ENCODE assay signal across 16 cellular contexts in genomic region chr4:169283114-169283509, GRCh38. TPM values are rescaled to one million over a fixed set of nuclear protein-coding genes. Genes with fewer than 3 reads are reported as not detected.
DNase-seq lines count a peak whose midpoint lies in the region; ATAC-seq and TF ChIP-seq lines count a peak whose summit lies in the region.
"Had no signal": no experiment of that assay in that cellular context is flagged by ENCODE, and none has a peak within 500 bp of the region (broad histone marks: within the 10 kb centered on the region; RNA-seq: fewer than 3 reads in every experiment).

No MANE protein-coding gene starts in this region.

- CTCF ChIA-PET in naive thymus-derived CD4-positive, alpha-beta T cell (lab: Charles Lee), result no interaction called here

- 78% methylated on average over 4 of the region's 4 CpGs for WGBS in mesenchymal stem cell

- no peak overlapping the region for H3K4ac ChIP-seq in mesenchymal stem cell (ENCODE audit: low read depth in 1 of 2, low read length in 2 of 2)

- H2BK12ac ChIP-seq in mesenchymal stem cell (ENCODE audit: low read length in 2 of 2), result no peak overlapping the region

- no peak overlapping the region for H4K91ac ChIP-seq in mesenchymal stem cell (ENCODE audit: low read length)

- H3K4me1 ChIP-seq in mesenchymal stem cell (ENCODE audit: control insufficient read depth, insufficient read depth, low read depth, low read length), result no peaks in the 10 kb centered on the region
- H3K4me1 ChIP-seq in naive thymus-derived CD4-positive, alpha-beta T cell (ENCODE audit: control insufficient read depth in 2 of 2, insufficient read depth in 2 of 2, low read length in 2 of 2), result no peaks in the 10 kb centered on the region

- H3K4me3 ChIP-seq in cardiac fibroblast (replicated peaks in 1 of 2; ENCODE audit: low read depth in 2 of 2, low read length in 2 of 2), result no peak overlapping the region
- peak overlapping the region in 1 of 2 experiments; percentile 56 for H3K4me3 ChIP-seq in mesenchymal stem cell (ENCODE audit: insufficient read depth in 1 of 2, low read depth in 1 of 2, low read length in 2 of 2)
- H3K4me3 ChIP-seq in naive thymus-derived CD4-positive, alpha-beta T cell (ENCODE audit: low read length), result no peak overlapping the region
- H3K4me3 ChIP-seq: esophagus squamous epithelium had no signal

- H3K4me2 ChIP-seq in mesenchymal stem cell (ENCODE audit: low read length, poor library complexity, severe bottlenecking), result no peak overlapping the region

- no peaks in the 10 kb centered on the region for H3K36me3 ChIP-seq in mesenchymal stem cell (ENCODE audit: control insufficient read depth in 1 of 2, insufficient read depth in 2 of 2, low read depth in 1 of 2, low read length in 2 of 2)
- no peaks in the 10 kb centered on the region for H3K36me3 ChIP-seq in naive thymus-derived CD4-positive, alpha-beta T cell (ENCODE audit: control insufficient read depth in 2 of 3, insufficient read depth in 3 of 3, low read length in 3 of 3)
- H3K36me3 ChIP-seq: esophagus squamous epithelium had no signal

- H3K9me3 ChIP-seq in mesenchymal stem cell (ENCODE audit: control insufficient read depth, low read length), result no peaks in the 10 kb centered on the region
- H3K9me3 ChIP-seq in naive thymus-derived CD4-positive, alpha-beta T cell (ENCODE audit: control insufficient read depth in 2 of 3, low read length in 3 of 3), result no peaks in the 10 kb centered on the region
- H3K9me3 ChIP-seq: esophagus squamous epithelium had no signal

- H3K27me3 ChIP-seq in mesenchymal stem cell (ENCODE audit: control insufficient read depth in 1 of 2, insufficient read depth in 1 of 2, low read length in 2 of 2), result no peaks in the 10 kb centered on the region
- no peaks in the 10 kb centered on the region for H3K27me3 ChIP-seq in naive thymus-derived CD4-positive, alpha-beta T cell (ENCODE audit: control insufficient read depth in 2 of 2, insufficient read depth in 2 of 2, low read length in 2 of 2)
- H3K27me3 ChIP-seq: esophagus squamous epithelium had no signal

- no peak overlapping the region for H3K18ac ChIP-seq in mesenchymal stem cell (ENCODE audit: low read depth in 1 of 2, low read length in 2 of 2)

- H3K27ac ChIP-seq in mesenchymal stem cell (ENCODE audit: low read length, poor library complexity, severe bottlenecking), result peak overlapping the region; percentile 23
- H3K27ac ChIP-seq in naive thymus-derived CD4-positive, alpha-beta T cell (ENCODE audit: low read depth, low read length), result no peak overlapping the region
- H3K27ac ChIP-seq: C4-2B, esophagus squamous epithelium had no signal

- POLR2A ChIA-PET in naive thymus-derived CD4-positive, alpha-beta T cell (lab: Charles Lee), result no interaction called here

- intact Hi-C loops in naive thymus-derived CD4-positive, alpha-beta T cell (cut with micrococcal nuclease), result no loop called here

- peaks cover 0 to 4% (median 0%) of the 10 kb centered on the region in 7 donors for H3K4me1 Mint-ChIP-seq in naive thymus-derived CD4-positive, alpha-beta T cell
- H3K4me1 Mint-ChIP-seq: central memory CD8-positive, alpha-beta T cell had no signal

- in situ Hi-C loops in GM13977 (cut with MboI; ENCODE audit: low pct_unique_long_range_greater_than_20kb, low sequenced_read_pairs, unreplicated experiment), result loop anchor here (25.0 kb wide), 1 partner anchor 204 kb away; no protein-coding TSS in a partner anchor

- no peaks in the 10 kb centered on the region for H3K36me3 Mint-ChIP-seq in naive thymus-derived CD4-positive, alpha-beta T cell
- H3K36me3 Mint-ChIP-seq: activated CD4-positive, alpha-beta memory T cell treated with anti-CD3 and anti-CD28 coated beads for 36 hours; naive thymus-derived CD8-positive, alpha-beta T cell had no signal

- no peak overlapping the region for H2BK15ac ChIP-seq in mesenchymal stem cell (ENCODE audit: low read depth, poor library complexity, severe bottlenecking)

- TF ChIP-seq CTCF in cardiac fibroblast (IDR thresholded peaks at IDR 0.05; ENCODE audit: low read depth, low read length) (no peak), GM13977 (IDR thresholded peaks at IDR 0.05; ENCODE audit: extremely low read depth, insufficient read depth, missing control alignments) (no peak)

- peak; percentile 74 for DNase-seq in AG08395 (ENCODE audit: low spot score)
- DNase-seq in LHCN-M2 (ENCODE audit: low read depth), result peak; percentile 47
- DNase-seq in cardiac fibroblast (ENCODE audit: low read depth in 2 of 2), result peak; percentile 84 to 86
- DNase-seq in mesenchymal stem cell, result peak; percentile 25
- no peak for DNase-seq in naive thymus-derived CD4-positive, alpha-beta T cell
- DNase-seq in GM13977 (ENCODE audit: low spot score), result no peak
- DNase-seq in AML-193 (lab: John Stamatoyannopoulos, UW), result no peak
- DNase-seq: activated CD4-positive, alpha-beta memory T cell treated with anti-CD3 and anti-CD28 coated beads for 36 hours; activated effector memory CD4-positive, alpha-beta T cell treated with anti-CD3 and anti-CD28 coated beads, Interleukin-2, amount 50 U/mL, for 16 hours; esophagus squamous epithelium; naive thymus-derived CD8-positive, alpha-beta T cell; small intestine had no signal

- H3K4me3 Mint-ChIP-seq in naive thymus-derived CD4-positive, alpha-beta T cell, result no peak overlapping the region
- H3K4me3 Mint-ChIP-seq: activated CD4-positive, alpha-beta memory T cell treated with anti-CD3 and anti-CD28 coated beads for 36 hours; central memory CD8-positive, alpha-beta T cell; naive thymus-derived CD8-positive, alpha-beta T cell; T-helper 1 cell treated with Interleukin-12 subunit alpha and Interleukin-12 subunit beta and Interleukin-4 antibody, amounts not matched to agents 30 μg/mL and 1 μg/mL, for 36 hours had no signal

- ATAC-seq in naive thymus-derived CD4-positive, alpha-beta T cell, result no peak
- no peak for ATAC-seq in HG03342 (IDR thresholded peaks at IDR 0.05; ENCODE audit: unreplicated experiment)
- ATAC-seq: naive thymus-derived CD8-positive, alpha-beta T cell had no signal

- peak overlapping the region; percentile 68 for H3K9ac ChIP-seq in mesenchymal stem cell (ENCODE audit: low read length)

- no peak overlapping the region for H3K27ac Mint-ChIP-seq in naive thymus-derived CD4-positive, alpha-beta T cell
- H3K27ac Mint-ChIP-seq: activated CD4-positive, alpha-beta memory T cell treated with anti-CD3 and anti-CD28 coated beads for 36 hours; naive thymus-derived CD8-positive, alpha-beta T cell; T-helper 1 cell treated with Interleukin-12 subunit alpha and Interleukin-12 subunit beta and Interleukin-4 antibody, amounts not matched to agents 30 μg/mL and 1 μg/mL, for 36 hours had no signal

- peaks cover 3 to 9% (median 7%) of the 10 kb centered on the region in 5 donors for H3K27me3 Mint-ChIP-seq in naive thymus-derived CD4-positive, alpha-beta T cell
- H3K27me3 Mint-ChIP-seq: activated CD4-positive, alpha-beta memory T cell treated with anti-CD3 and anti-CD28 coated beads for 36 hours had no signal

- no peak overlapping the region for H2BK120ac ChIP-seq in mesenchymal stem cell (ENCODE audit: low read depth, low read length)

- no peaks in the 10 kb centered on the region for H3K79me1 ChIP-seq in mesenchymal stem cell (replicated peaks; ENCODE audit: low read length, poor library complexity, severe bottlenecking)

- no peak overlapping the region for H3K14ac ChIP-seq in mesenchymal stem cell (ENCODE audit: low read length in 2 of 2)

- H2AFZ ChIP-seq in mesenchymal stem cell (ENCODE audit: low read depth, low read length), result no peak overlapping the region

- H3K9me3 Mint-ChIP-seq in naive thymus-derived CD4-positive, alpha-beta T cell, result no peaks in the 10 kb centered on the region
- H3K9me3 Mint-ChIP-seq: activated CD4-positive, alpha-beta memory T cell treated with anti-CD3 and anti-CD28 coated beads for 36 hours; central memory CD8-positive, alpha-beta T cell; naive thymus-derived CD8-positive, alpha-beta T cell; T-helper 1 cell treated with Interleukin-12 subunit alpha and Interleukin-12 subunit beta and Interleukin-4 antibody, amounts not matched to agents 30 μg/mL and 1 μg/mL, for 36 hours had no signal

- no peak overlapping the region for H2BK5ac ChIP-seq in mesenchymal stem cell (ENCODE audit: low read depth, low read length, poor library complexity, severe bottlenecking)

- no peak overlapping the region for H3K23ac ChIP-seq in mesenchymal stem cell (ENCODE audit: low read length in 2 of 2)

- no peak overlapping the region for H2AK5ac ChIP-seq in mesenchymal stem cell (ENCODE audit: low read length, severe bottlenecking)

- H4K8ac ChIP-seq in mesenchymal stem cell (ENCODE audit: low read length), result no peak overlapping the region

RNA-seq across cellular contexts. Expression of gene SH3RF1, which starts 12.4 kb away (rescaled TPM):
- 9.2 and 10.5 TPM in 2 replicates for total RNA-seq in LHCN-M2 (2014; rRNA removed)
- polyA plus RNA-seq in LHCN-M2 (2012), result 12.1 TPM
- polyA plus RNA-seq in mesenchymal stem cell (2013, experiment 1 of 2), result 8.0 TPM
- 8.1 TPM for polyA plus RNA-seq in mesenchymal stem cell (2013, experiment 2 of 2)
- 1 to 10 TPM in 1 of 5 experiments, under 1 TPM in 3, not detected in 1; 0.08 to 3.8 (median 0.50) TPM for total RNA-seq in naive thymus-derived CD4-positive, alpha-beta T cell
- not detected for polyA plus RNA-seq in naive thymus-derived CD4-positive, alpha-beta T cell
- polyA plus RNA-seq: naive thymus-derived CD8-positive, alpha-beta T cell had no signal

Comparison
In these comparisons a context has a peak if more than half of its experiments do, and no peak if none do; other contexts are left out.
1. DNase-seq: peak in AG08395 (single experiment), LHCN-M2 (single experiment), cardiac fibroblast (2 of 2) and mesenchymal stem cell (single experiment); none in naive thymus-derived CD4-positive, alpha-beta T cell (0 of 9), GM13977 (single experiment) and AML-193 (0 of 2).